ENCODE assay signal across 1 cellular context in the genomic region with DNA sequence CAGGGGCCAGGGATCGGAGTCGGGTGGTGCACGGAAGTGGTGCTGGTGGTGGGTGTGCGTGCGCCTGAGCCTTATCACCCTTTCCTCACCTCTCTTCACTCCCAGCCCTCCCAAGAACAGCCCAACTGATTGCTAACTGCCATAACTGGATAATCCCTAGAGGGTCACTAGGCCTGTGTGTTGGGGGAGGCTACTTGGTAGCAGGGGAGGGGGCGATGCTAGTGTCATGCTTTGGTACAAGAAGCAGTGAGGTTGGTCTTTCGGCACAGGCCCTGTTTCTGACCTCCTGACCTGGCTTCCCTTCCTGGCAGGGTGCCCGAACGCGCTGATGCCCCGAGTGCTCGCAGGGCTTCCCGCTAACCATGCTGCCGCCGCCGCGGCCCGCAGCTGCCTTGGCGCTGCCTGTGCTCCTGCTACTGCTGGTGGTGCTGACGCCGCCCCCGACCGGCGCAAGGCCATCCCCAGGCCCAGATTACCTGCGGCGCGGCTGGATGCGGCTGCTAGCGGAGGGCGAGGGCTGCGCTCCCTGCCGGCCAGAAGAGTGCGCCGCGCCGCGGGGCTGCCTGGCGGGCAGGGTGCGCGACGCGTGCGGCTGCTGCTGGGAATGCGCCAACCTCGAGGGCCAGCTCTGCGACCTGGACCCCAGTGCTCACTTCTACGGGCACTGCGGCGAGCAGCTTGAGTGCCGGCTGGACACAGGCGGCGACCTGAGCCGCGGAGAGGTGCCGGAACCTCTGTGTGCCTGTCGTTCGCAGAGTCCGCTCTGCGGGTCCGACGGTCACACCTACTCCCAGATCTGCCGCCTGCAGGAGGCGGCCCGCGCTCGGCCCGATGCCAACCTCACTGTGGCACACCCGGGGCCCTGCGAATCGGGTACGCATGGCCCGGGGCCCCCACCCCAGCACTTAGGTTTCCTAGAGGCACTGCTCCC.
TF ChIP-seq lines count a peak whose summit lies in the region.

No MANE protein-coding gene starts in this region.

TF ChIP-seq in HepG2, 621 proteins besides CTCF, POLR2A, EP300 and RAD21 (continued from another document and continues in another):
- TF ChIP-seq, protein P1, sequence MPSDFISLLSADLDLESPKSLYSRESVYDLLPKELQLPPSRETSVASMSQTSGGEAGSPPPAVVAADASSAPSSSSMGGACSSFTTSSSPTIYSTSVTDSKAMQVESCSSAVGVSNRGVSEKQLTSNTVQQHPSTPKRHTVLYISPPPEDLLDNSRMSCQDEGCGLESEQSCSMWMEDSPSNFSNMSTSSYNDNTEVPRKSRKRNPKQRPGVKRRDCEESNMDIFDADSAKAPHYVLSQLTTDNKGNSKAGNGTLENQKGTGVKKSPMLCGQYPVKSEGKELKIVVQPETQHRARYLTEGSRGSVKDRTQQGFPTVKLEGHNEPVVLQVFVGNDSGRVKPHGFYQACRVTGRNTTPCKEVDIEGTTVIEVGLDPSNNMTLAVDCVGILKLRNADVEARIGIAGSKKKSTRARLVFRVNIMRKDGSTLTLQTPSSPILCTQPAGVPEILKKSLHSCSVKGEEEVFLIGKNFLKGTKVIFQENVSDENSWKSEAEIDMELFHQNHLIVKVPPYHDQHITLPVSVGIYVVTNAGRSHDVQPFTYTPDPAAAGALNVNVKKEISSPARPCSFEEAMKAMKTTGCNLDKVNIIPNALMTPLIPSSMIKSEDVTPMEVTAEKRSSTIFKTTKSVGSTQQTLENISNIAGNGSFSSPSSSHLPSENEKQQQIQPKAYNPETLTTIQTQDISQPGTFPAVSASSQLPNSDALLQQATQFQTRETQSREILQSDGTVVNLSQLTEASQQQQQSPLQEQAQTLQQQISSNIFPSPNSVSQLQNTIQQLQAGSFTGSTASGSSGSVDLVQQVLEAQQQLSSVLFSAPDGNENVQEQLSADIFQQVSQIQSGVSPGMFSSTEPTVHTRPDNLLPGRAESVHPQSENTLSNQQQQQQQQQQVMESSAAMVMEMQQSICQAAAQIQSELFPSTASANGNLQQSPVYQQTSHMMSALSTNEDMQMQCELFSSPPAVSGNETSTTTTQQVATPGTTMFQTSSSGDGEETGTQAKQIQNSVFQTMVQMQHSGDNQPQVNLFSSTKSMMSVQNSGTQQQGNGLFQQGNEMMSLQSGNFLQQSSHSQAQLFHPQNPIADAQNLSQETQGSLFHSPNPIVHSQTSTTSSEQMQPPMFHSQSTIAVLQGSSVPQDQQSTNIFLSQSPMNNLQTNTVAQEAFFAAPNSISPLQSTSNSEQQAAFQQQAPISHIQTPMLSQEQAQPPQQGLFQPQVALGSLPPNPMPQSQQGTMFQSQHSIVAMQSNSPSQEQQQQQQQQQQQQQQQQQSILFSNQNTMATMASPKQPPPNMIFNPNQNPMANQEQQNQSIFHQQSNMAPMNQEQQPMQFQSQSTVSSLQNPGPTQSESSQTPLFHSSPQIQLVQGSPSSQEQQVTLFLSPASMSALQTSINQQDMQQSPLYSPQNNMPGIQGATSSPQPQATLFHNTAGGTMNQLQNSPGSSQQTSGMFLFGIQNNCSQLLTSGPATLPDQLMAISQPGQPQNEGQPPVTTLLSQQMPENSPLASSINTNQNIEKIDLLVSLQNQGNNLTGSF (CRISPR knock-in tag; IDR thresholded peaks at IDR 0.05): peak; percentile 82; the same call in 1 of the 2 replicates
- TF ChIP-seq, protein P2, sequence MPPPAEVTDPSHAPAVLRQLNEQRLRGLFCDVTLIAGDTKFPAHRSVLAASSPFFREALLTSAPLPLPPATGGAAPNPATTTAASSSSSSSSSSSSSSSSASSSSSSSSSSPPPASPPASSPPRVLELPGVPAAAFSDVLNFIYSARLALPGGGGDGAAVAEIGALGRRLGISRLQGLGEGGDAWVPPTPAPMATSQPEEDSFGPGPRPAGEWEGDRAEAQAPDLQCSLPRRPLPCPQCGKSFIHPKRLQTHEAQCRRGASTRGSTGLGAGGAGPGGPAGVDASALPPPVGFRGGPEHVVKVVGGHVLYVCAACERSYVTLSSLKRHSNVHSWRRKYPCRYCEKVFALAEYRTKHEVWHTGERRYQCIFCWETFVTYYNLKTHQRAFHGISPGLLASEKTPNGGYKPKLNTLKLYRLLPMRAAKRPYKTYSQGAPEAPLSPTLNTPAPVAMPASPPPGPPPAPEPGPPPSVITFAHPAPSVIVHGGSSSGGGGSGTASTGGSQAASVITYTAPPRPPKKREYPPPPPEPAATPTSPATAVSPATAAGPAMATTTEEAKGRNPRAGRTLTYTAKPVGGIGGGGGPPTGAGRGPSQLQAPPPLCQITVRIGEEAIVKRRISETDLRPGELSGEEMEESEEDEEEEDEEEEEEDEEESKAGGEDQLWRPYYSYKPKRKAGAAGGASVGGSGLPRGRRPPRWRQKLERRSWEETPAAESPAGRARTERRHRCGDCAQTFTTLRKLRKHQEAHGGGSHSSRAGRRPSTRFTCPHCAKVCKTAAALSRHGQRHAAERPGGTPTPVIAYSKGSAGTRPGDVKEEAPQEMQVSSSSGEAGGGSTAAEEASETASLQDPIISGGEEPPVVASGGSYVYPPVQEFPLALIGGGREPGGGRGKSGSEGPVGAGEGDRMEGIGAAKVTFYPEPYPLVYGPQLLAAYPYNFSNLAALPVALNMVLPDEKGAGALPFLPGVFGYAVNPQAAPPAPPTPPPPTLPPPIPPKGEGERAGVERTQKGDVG (CRISPR knock-in tag; IDR thresholded peaks at IDR 0.05; ENCODE audit: borderline replicate concordance): no peak
- TF ChIP-seq SMARCE1 (IDR thresholded peaks at IDR 0.05; ENCODE audit: borderline replicate concordance) (no peak), ZNF598 (CRISPR knock-in tag; IDR thresholded peaks at IDR 0.05; ENCODE audit: borderline replicate concordance) (peak; percentile 90; the same call in 1 of the 2 replicates), CEBPZ (IDR thresholded peaks at IDR 0.05; ENCODE audit: low read length) (no peak), U2AF2 (IDR thresholded peaks at IDR 0.05; ENCODE audit: low read depth, low read length) (no peak), NPAS2 (CRISPR knock-in tag; IDR thresholded peaks at IDR 0.05; ENCODE audit: borderline replicate concordance) (no peak), ZNF878 (CRISPR knock-in tag; IDR thresholded peaks at IDR 0.05) (peak; percentile 65; the same call in 1 of the 2 replicates), ZNF792 (CRISPR knock-in tag; IDR thresholded peaks at IDR 0.05) (no peak), ARHGAP35 (CRISPR knock-in tag; IDR thresholded peaks at IDR 0.05; ENCODE audit: borderline replicate concordance) (peak; percentile 91), SRY (CRISPR knock-in tag; IDR thresholded peaks at IDR 0.05) (peak; percentile 97; the same call in 1 of the 2 replicates), CSRNP1 (CRISPR knock-in tag; IDR thresholded peaks at IDR 0.05) (peak; percentile 40; the same call in 1 of the 2 replicates), GATA4 (IDR thresholded peaks at IDR 0.05; ENCODE audit: borderline replicate concordance, low read depth) (0 out of 2 replicates have a peak, but pooled peaks have one; percentile 26), ZNF616 (CRISPR knock-in tag; IDR thresholded peaks at IDR 0.05; ENCODE audit: low read depth) (no peak), KLF15 (CRISPR knock-in tag; IDR thresholded peaks at IDR 0.05; ENCODE audit: borderline replicate concordance) (0 out of 2 replicates have a peak, but pooled peaks have one; percentile 41), RARG (CRISPR knock-in tag; IDR thresholded peaks at IDR 0.05; ENCODE audit: low read depth) (0 out of 2 replicates have a peak, but pooled peaks have one; percentile 55), ZNF891 (CRISPR knock-in tag; IDR thresholded peaks at IDR 0.05) (peak; percentile 96), ELK4 (CRISPR knock-in tag; IDR thresholded peaks at IDR 0.05; ENCODE audit: borderline replicate concordance) (0 out of 2 replicates have a peak, but pooled peaks have one; percentile 60)
- TF ChIP-seq, protein P3, sequence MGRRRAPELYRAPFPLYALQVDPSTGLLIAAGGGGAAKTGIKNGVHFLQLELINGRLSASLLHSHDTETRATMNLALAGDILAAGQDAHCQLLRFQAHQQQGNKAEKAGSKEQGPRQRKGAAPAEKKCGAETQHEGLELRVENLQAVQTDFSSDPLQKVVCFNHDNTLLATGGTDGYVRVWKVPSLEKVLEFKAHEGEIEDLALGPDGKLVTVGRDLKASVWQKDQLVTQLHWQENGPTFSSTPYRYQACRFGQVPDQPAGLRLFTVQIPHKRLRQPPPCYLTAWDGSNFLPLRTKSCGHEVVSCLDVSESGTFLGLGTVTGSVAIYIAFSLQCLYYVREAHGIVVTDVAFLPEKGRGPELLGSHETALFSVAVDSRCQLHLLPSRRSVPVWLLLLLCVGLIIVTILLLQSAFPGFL (CRISPR knock-in tag; IDR thresholded peaks at IDR 0.05): peak; percentile 89; the same call in 1 of the 2 replicates
- TF ChIP-seq, protein P4, sequence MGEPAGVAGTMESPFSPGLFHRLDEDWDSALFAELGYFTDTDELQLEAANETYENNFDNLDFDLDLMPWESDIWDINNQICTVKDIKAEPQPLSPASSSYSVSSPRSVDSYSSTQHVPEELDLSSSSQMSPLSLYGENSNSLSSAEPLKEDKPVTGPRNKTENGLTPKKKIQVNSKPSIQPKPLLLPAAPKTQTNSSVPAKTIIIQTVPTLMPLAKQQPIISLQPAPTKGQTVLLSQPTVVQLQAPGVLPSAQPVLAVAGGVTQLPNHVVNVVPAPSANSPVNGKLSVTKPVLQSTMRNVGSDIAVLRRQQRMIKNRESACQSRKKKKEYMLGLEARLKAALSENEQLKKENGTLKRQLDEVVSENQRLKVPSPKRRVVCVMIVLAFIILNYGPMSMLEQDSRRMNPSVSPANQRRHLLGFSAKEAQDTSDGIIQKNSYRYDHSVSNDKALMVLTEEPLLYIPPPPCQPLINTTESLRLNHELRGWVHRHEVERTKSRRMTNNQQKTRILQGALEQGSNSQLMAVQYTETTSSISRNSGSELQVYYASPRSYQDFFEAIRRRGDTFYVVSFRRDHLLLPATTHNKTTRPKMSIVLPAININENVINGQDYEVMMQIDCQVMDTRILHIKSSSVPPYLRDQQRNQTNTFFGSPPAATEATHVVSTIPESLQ (CRISPR knock-in tag; conservative IDR thresholded peaks at IDR 0.05): no peak
- TF ChIP-seq, protein P5, sequence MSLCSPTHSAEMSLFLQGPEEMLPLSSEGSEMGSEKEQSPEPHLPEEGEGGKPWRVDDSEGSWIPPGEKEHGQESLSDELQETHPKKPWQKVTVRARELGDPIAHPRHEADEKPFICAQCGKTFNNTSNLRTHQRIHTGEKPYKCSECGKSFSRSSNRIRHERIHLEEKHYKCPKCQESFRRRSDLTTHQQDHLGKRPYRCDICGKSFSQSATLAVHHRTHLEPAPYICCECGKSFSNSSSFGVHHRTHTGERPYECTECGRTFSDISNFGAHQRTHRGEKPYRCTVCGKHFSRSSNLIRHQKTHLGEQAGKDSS (CRISPR knock-in tag; IDR thresholded peaks at IDR 0.05; ENCODE audit: borderline replicate concordance, low read depth): peak; percentile 98; the same call in 1 of the 2 replicates
- TF ChIP-seq, protein P6, sequence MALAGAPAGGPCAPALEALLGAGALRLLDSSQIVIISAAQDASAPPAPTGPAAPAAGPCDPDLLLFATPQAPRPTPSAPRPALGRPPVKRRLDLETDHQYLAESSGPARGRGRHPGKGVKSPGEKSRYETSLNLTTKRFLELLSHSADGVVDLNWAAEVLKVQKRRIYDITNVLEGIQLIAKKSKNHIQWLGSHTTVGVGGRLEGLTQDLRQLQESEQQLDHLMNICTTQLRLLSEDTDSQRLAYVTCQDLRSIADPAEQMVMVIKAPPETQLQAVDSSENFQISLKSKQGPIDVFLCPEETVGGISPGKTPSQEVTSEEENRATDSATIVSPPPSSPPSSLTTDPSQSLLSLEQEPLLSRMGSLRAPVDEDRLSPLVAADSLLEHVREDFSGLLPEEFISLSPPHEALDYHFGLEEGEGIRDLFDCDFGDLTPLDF (CRISPR knock-in tag; IDR thresholded peaks at IDR 0.05): peak; percentile 73; the same call in 1 of the 2 replicates
- TF ChIP-seq, protein P7, sequence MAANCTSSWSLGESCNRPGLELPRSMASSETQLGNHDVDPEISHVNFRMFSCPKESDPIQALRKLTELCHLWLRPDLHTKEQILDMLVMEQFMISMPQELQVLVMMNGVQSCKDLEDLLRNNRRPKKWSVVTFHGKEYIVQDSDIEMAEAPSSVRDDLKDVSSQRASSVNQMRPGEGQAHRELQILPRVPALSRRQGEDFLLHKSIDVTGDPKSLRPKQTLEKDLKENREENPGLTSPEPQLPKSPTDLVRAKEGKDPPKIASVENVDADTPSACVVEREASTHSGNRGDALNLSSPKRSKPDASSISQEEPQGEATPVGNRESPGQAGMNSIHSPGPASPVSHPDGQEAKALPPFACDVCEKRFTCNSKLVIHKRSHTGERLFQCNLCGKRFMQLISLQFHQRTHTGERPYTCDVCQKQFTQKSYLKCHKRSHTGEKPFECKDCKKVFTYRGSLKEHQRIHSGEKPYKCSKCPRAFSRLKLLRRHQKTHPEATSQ (CRISPR knock-in tag; IDR thresholded peaks at IDR 0.05; ENCODE audit: borderline replicate concordance): no peak
